Comparison of ENCODE assay signal across 8 cellular contexts in genomic region chr15:88982304-88982945, GRCh38.
DNase-seq lines count a peak whose midpoint lies in the region; ATAC-seq and TF ChIP-seq lines count a peak whose summit lies in the region.

No MANE protein-coding gene starts in this region.

- H3K27me3 Mint-ChIP-seq in naive thymus-derived CD4-positive, alpha-beta T cell: peaks cover 0 to 2% (median 0%) of the 10 kb centered on the region in 5 donors
- H3K27me3 Mint-ChIP-seq in activated CD8-positive, alpha-beta T cell treated with anti-CD3 and anti-CD28 coated beads, Interleukin-2, amount 10 ng/mL, durations not matched to agents 7 days and 5 days (ENCODE audit: low read depth): no peaks in the 10 kb centered on the region

- no peak for TF ChIP-seq POLR2A in spleen (IDR thresholded peaks at IDR 0.05)

- H3K36me3 ChIP-seq in adipocyte (ENCODE audit: control insufficient read depth, insufficient read depth, low read length, severe bottlenecking) (no peaks in the 10 kb centered on the region), spleen (no peaks in the 10 kb centered on the region)
- H3K36me3 ChIP-seq in naive thymus-derived CD4-positive, alpha-beta T cell (ENCODE audit: control insufficient read depth in 2 of 3, insufficient read depth in 3 of 3, low read length in 3 of 3): no peaks in the 10 kb centered on the region

- H3K4me1 Mint-ChIP-seq in naive thymus-derived CD4-positive, alpha-beta T cell: peaks cover 0 to 4% (median 0%) of the 10 kb centered on the region in 7 donors
- H3K4me1 Mint-ChIP-seq in activated CD8-positive, alpha-beta T cell treated with anti-CD3 and anti-CD28 coated beads, Interleukin-2, amount 10 ng/mL, durations not matched to agents 7 days and 5 days (ENCODE audit: low read depth): no peaks in the 10 kb centered on the region

- no peaks in the 10 kb centered on the region for H3K9me3 Mint-ChIP-seq in naive thymus-derived CD4-positive, alpha-beta T cell
- no peaks in the 10 kb centered on the region for H3K9me3 Mint-ChIP-seq in activated CD8-positive, alpha-beta T cell treated with anti-CD3 and anti-CD28 coated beads, Interleukin-2, amount 10 ng/mL, durations not matched to agents 7 days and 5 days (ENCODE audit: insufficient read depth)

- no peak for TF ChIP-seq CTCF in spleen (IDR thresholded peaks at IDR 0.05 in 8 of 11, conservative IDR thresholded peaks at IDR 0.05 in 3 of 11)

- POLR2A ChIA-PET in naive thymus-derived CD4-positive, alpha-beta T cell (lab: Charles Lee): interaction anchor here (0.6 kb wide), 1 partner anchor 190 kb away, joined by 3 read pairs; no protein-coding TSS in a partner anchor
- POLR2A ChIA-PET in activated CD8-positive, alpha-beta T cell treated with anti-CD3 and anti-CD28 coated beads, Interleukin-2, amount 10 ng/mL, durations not matched to agents 7 days and 5 days (lab: Charles Lee): no interaction called here

- no peak overlapping the region for H3K9ac ChIP-seq in adipocyte (ENCODE audit: low read length)

- CTCF ChIA-PET in naive thymus-derived CD4-positive, alpha-beta T cell (lab: Charles Lee): interaction anchor here (0.7 to 1.2 kb wide), 2 partner anchors 10 to 88 kb away, joined by 3 to 4 read pairs; no protein-coding TSS in a partner anchor
- CTCF ChIA-PET in activated CD8-positive, alpha-beta T cell treated with anti-CD3 and anti-CD28 coated beads, Interleukin-2, amount 10 ng/mL, durations not matched to agents 7 days and 5 days (lab: Charles Lee): no interaction called here

- H3K27me3 ChIP-seq in adipocyte (replicated peaks; ENCODE audit: control insufficient read depth, insufficient read depth, low read length) (no peaks in the 10 kb centered on the region), spleen (replicated peaks in 1 of 7) (peaks cover 0 to 9% (median 0%) of the 10 kb centered on the region in 7 donors)
- H3K27me3 ChIP-seq in naive thymus-derived CD4-positive, alpha-beta T cell (ENCODE audit: control insufficient read depth in 2 of 2, insufficient read depth in 2 of 2, low read length in 2 of 2): no peaks in the 10 kb centered on the region

- H3K4me1 ChIP-seq in adipocyte (ENCODE audit: control insufficient read depth, insufficient read depth, low read length) (peaks cover 8% of the 10 kb centered on the region), spleen (peaks cover 0 to 17% (median 12%) of the 10 kb centered on the region in 6 donors)
- H3K4me1 ChIP-seq in naive thymus-derived CD4-positive, alpha-beta T cell (ENCODE audit: control insufficient read depth in 2 of 2, insufficient read depth in 2 of 2, low read length in 2 of 2): no peaks in the 10 kb centered on the region

- no peaks in the 10 kb centered on the region for H3K9me3 ChIP-seq in adipocyte (ENCODE audit: control insufficient read depth, low read length)
- H3K9me3 ChIP-seq in naive thymus-derived CD4-positive, alpha-beta T cell (ENCODE audit: control insufficient read depth in 2 of 3, low read length in 3 of 3): no peaks in the 10 kb centered on the region
- H3K9me3 ChIP-seq in spleen: no peaks in the 10 kb centered on the region

- intact Hi-C loops in naive thymus-derived CD4-positive, alpha-beta T cell (cut with micrococcal nuclease): no loop called here
- intact Hi-C loops in spleen (cut with DNase I; ENCODE audit: low total_unique reads): no loop called here

- H3K36me3 Mint-ChIP-seq in naive thymus-derived CD4-positive, alpha-beta T cell: no peaks in the 10 kb centered on the region
- H3K36me3 Mint-ChIP-seq in activated CD8-positive, alpha-beta T cell treated with anti-CD3 and anti-CD28 coated beads, Interleukin-2, amount 10 ng/mL, durations not matched to agents 7 days and 5 days (ENCODE audit: low read depth): no peaks in the 10 kb centered on the region

- no peak overlapping the region for H3K27ac Mint-ChIP-seq in naive thymus-derived CD4-positive, alpha-beta T cell
- no peak overlapping the region for H3K27ac Mint-ChIP-seq in activated CD8-positive, alpha-beta T cell treated with anti-CD3 and anti-CD28 coated beads, Interleukin-2, amount 10 ng/mL, durations not matched to agents 7 days and 5 days

- 28 to 46% (median 40%) methylated on average over 6 to 7 of the region's 7 CpGs for WGBS in spleen, 5 donors

- ATAC-seq in HG03045 (IDR thresholded peaks at IDR 0.05; ENCODE audit: unreplicated experiment): peak; percentile 91
- peak; percentile 24 for ATAC-seq in naive thymus-derived CD4-positive, alpha-beta T cell
- ATAC-seq in activated CD8-positive, alpha-beta T cell treated with anti-CD3 and anti-CD28 coated beads, Interleukin-2, amount 10 ng/mL, durations not matched to agents 7 days and 5 days: no peak

- no peak overlapping the region for H3K27ac ChIP-seq in naive thymus-derived CD4-positive, alpha-beta T cell (ENCODE audit: low read depth, low read length)
- H3K27ac ChIP-seq in spleen: no peak overlapping the region

- H3K4me3 ChIP-seq in adipocyte (ENCODE audit: low read length): no peak overlapping the region
- no peak overlapping the region for H3K4me3 ChIP-seq in naive thymus-derived CD4-positive, alpha-beta T cell (ENCODE audit: low read length)
- no peak overlapping the region for H3K4me3 ChIP-seq in spleen

- no peak overlapping the region for H3K4me3 Mint-ChIP-seq in naive thymus-derived CD4-positive, alpha-beta T cell
- no peak overlapping the region for H3K4me3 Mint-ChIP-seq in activated CD8-positive, alpha-beta T cell treated with anti-CD3 and anti-CD28 coated beads, Interleukin-2, amount 10 ng/mL, durations not matched to agents 7 days and 5 days

- DNase-seq in GM19238 (ENCODE audit: insufficient read length, low spot score): peak; percentile 50
- peak; percentile 83 for DNase-seq in adipocyte (ENCODE audit: low read depth)
- no peak for DNase-seq in naive thymus-derived CD4-positive, alpha-beta T cell
- DNase-seq in spleen: no peak
- DNase-seq in activated CD8-positive, alpha-beta T cell treated with anti-CD3 and anti-CD28 coated beads, Interleukin-2, amount 10 ng/mL, durations not matched to agents 7 days and 5 days: no peak
- no peak for DNase-seq in nucleus accumbens (lab: John Stamatoyannopoulos, UW)
- DNase-seq in stimulated activated CD4-positive, alpha-beta T cell treated with anti-CD3 and anti-CD28 coated beads, Interleukin-1b, Interleukin-23, amount 100 ng/mL, for 48 hours: no peak

Comparison
In these comparisons a context has a peak if more than half of its experiments do, and no peak if none do; other contexts are left out.
1. DNase-seq: peak in GM19238 (single experiment) and adipocyte (single experiment); none in naive thymus-derived CD4-positive, alpha-beta T cell (0 of 9), spleen (single experiment), activated CD8-positive, alpha-beta T cell treated with anti-CD3 and anti-CD28 coated beads, Interleukin-2, amount 10 ng/mL, durations not matched to agents 7 days and 5 days (single experiment), nucleus accumbens (0 of 56) and stimulated activated CD4-positive, alpha-beta T cell treated with anti-CD3 and anti-CD28 coated beads, Interleukin-1b, Interleukin-23, amount 100 ng/mL, for 48 hours (single experiment).